8 cellular contexts compared by ENCODE assay signal in the genomic region with DNA sequence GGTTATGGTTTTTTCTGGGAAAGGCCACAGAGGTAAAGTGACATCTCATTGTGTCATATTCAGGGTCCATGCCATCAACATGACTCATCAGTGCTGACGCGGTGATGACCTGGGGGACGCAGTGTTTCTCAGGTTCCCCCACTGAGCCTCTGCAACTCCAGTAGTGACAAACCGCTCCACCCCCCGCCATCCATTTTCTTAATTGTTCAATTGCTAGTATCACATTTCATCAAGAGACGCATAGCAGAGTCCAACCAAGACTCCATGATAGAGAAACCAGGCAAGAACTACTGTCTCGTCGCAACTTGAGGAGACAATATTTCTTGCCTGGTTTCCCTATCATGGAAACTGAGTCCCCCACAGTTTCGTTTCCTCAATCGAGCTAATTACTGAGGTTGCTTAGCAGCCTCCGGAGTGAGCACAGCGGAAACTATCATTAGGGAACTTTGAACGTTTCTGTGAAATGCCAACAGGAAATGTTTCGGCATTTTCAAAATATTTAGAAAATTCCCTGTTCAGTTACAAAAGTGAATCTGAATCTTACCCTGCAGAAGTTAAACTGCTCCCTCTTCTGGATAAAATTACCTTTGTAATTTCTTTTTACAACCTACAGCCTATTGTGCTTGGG. TPM values are rescaled to one million over a fixed set of nuclear protein-coding genes. Genes with fewer than 3 reads are reported as not detected.
DNase-seq lines count a peak whose midpoint lies in the region; ATAC-seq and TF ChIP-seq lines count a peak whose summit lies in the region.

No MANE protein-coding gene starts in this region.

- POLR2A ChIA-PET in activated CD4-positive, alpha-beta T cell treated with anti-CD3 and anti-CD28 coated beads, Interleukin-2, amount 10 ng/mL, durations not matched to agents 7 days and 5 days (lab: Charles Lee), result no interaction called here

- H3K27me3 ChIP-seq in ectodermal cell (ENCODE audit: control insufficient read depth, insufficient read depth, low read length, poor library complexity, severe bottlenecking), result no peaks in the 10 kb centered on the region

- no peak for TF ChIP-seq CTCF in mucosa of descending colon (IDR thresholded peaks at IDR 0.05)

- peak overlapping the region; percentile 74 for H3K27ac ChIP-seq in ectodermal cell (ENCODE audit: insufficient read depth, low read depth, low read length, poor library complexity, severe bottlenecking)

- peak; percentile 72 for DNase-seq in NAMALWA (ENCODE audit: low spot score)
- DNase-seq in activated CD4-positive, alpha-beta T cell treated with anti-CD3 and anti-CD28 coated beads, Interleukin-2, amount 10 ng/mL, durations not matched to agents 7 days and 5 days, result peak; percentile 58
- peak in 1 of 3 donors; percentile 61 for DNase-seq in mucosa of descending colon
- peak; percentile 75 to 92 for DNase-seq in stimulated activated CD8-positive, alpha-beta memory T cell treated with anti-CD3 and anti-CD28 coated beads, Interleukin-7, amount 100 ng/mL, for 48 hours (ENCODE audit: extremely low read depth in 1 of 2, low read depth in 1 of 2)
- DNase-seq in NCI-H226, result no peak

- intact Hi-C loops in mucosa of descending colon (cut with DNase I, micrococcal nuclease), result loop anchor here in 1 of 2 donors (5.0 kb wide), 1 partner anchor 78 kb away; no protein-coding TSS in a partner anchor

- peak overlapping the region; percentile 99 for H3K27ac Mint-ChIP-seq in activated CD4-positive, alpha-beta T cell treated with anti-CD3 and anti-CD28 coated beads, Interleukin-2, amount 10 ng/mL, durations not matched to agents 7 days and 5 days

- H3K4me3 Mint-ChIP-seq in activated CD4-positive, alpha-beta T cell treated with anti-CD3 and anti-CD28 coated beads, Interleukin-2, amount 10 ng/mL, durations not matched to agents 7 days and 5 days, result peak overlapping the region; percentile 67

- no peaks in the 10 kb centered on the region for H3K27me3 Mint-ChIP-seq in activated CD4-positive, alpha-beta T cell treated with anti-CD3 and anti-CD28 coated beads, Interleukin-2, amount 10 ng/mL, durations not matched to agents 7 days and 5 days

- H3K36me3 ChIP-seq in ectodermal cell (ENCODE audit: control insufficient read depth, insufficient read depth, low read length) (no peaks in the 10 kb centered on the region), mucosa of descending colon (ENCODE audit: low read depth) (no peaks in the 10 kb centered on the region)

- H3K4me3 ChIP-seq in ectodermal cell (ENCODE audit: insufficient read depth, low read depth, low read length), result no peak overlapping the region
- no peak overlapping the region for H3K4me3 ChIP-seq in mucosa of descending colon

- 29 to 37% methylated on average over 14 of the region's 14 CpGs for WGBS in ectodermal cell, 2 experiments

- CTCF ChIA-PET in activated CD4-positive, alpha-beta T cell treated with anti-CD3 and anti-CD28 coated beads, Interleukin-2, amount 10 ng/mL, durations not matched to agents 7 days and 5 days (lab: Charles Lee), result no interaction called here

- H3K9me3 Mint-ChIP-seq in activated CD4-positive, alpha-beta T cell treated with anti-CD3 and anti-CD28 coated beads, Interleukin-2, amount 10 ng/mL, durations not matched to agents 7 days and 5 days, result peaks cover 3% of the 10 kb centered on the region

- ATAC-seq in GM19023 (IDR thresholded peaks at IDR 0.05; ENCODE audit: unreplicated experiment) (peak; percentile 30), mucosa of descending colon (peak; percentile 52), GM19467 (IDR thresholded peaks at IDR 0.05; ENCODE audit: unreplicated experiment) (no peak)

- H3K4me1 ChIP-seq in ectodermal cell (ENCODE audit: control insufficient read depth, insufficient read depth, low read length) (peaks cover 27% of the 10 kb centered on the region), mucosa of descending colon (ENCODE audit: low read depth) (peaks cover 6% of the 10 kb centered on the region)

- H3K4me1 Mint-ChIP-seq in activated CD4-positive, alpha-beta T cell treated with anti-CD3 and anti-CD28 coated beads, Interleukin-2, amount 10 ng/mL, durations not matched to agents 7 days and 5 days, result peaks cover 74% of the 10 kb centered on the region

- H3K9me3 ChIP-seq in ectodermal cell (ENCODE audit: control insufficient read depth, low read length) (no peaks in the 10 kb centered on the region), mucosa of descending colon (no peaks in the 10 kb centered on the region)

- peaks cover 13% of the 10 kb centered on the region for H3K36me3 Mint-ChIP-seq in activated CD4-positive, alpha-beta T cell treated with anti-CD3 and anti-CD28 coated beads, Interleukin-2, amount 10 ng/mL, durations not matched to agents 7 days and 5 days (ENCODE audit: low read depth)

RNA-seq across cellular contexts. Expression of a gene that starts 12.2 kb away (rescaled TPM):
- 10 to 100 TPM; 62.8 to 72.8 TPM for total RNA-seq in activated CD4-positive, alpha-beta T cell treated with anti-CD3 and anti-CD28 coated beads, Interleukin-2, amount 10 ng/mL, durations not matched to agents 7 days and 5 days
- 19.5 TPM for polyA plus RNA-seq in ectodermal cell (2013, experiment 1 of 4)
- 18.1 TPM for polyA plus RNA-seq in ectodermal cell (2013, experiment 2 of 4)
- 17.0 TPM for polyA plus RNA-seq in ectodermal cell (2013, experiment 3 of 4)
- polyA plus RNA-seq in ectodermal cell (2013, experiment 4 of 4), result 18.5 TPM
- 100 to 1,000 TPM in 2 of 3 donors, 10 to 100 TPM in 1; 66.7 to 187 (median 132) TPM for total RNA-seq in mucosa of descending colon

RNA-seq across cellular contexts. Expression of a gene that starts 49.2 kb away (rescaled TPM):
- 10 to 100 TPM; 40.2 to 49.4 TPM for total RNA-seq in activated CD4-positive, alpha-beta T cell treated with anti-CD3 and anti-CD28 coated beads, Interleukin-2, amount 10 ng/mL, durations not matched to agents 7 days and 5 days
- 2.1 TPM for polyA plus RNA-seq in ectodermal cell (2013, experiment 1 of 4)
- polyA plus RNA-seq in ectodermal cell (2013, experiment 2 of 4), result 2.0 TPM
- 2.7 TPM for polyA plus RNA-seq in ectodermal cell (2013, experiment 3 of 4)
- 3.0 TPM for polyA plus RNA-seq in ectodermal cell (2013, experiment 4 of 4)
- 1 to 10 TPM; 3.7 to 6.4 (median 4.2) TPM for total RNA-seq in mucosa of descending colon

Comparison
In these comparisons a context has a peak if more than half of its experiments do, and no peak if none do; other contexts are left out.
1. RNA of a gene that starts 49.2 kb away (total RNA-seq): 40.2 to 49.4 TPM in activated CD4-positive, alpha-beta T cell treated with anti-CD3 and anti-CD28 coated beads, Interleukin-2, amount 10 ng/mL, durations not matched to agents 7 days and 5 days; 3.7 to 6.4 TPM in mucosa of descending colon; every median in the first group is over 4 times any median in the second.